ENCODE assay signal across 14 cellular contexts in the genomic region with DNA sequence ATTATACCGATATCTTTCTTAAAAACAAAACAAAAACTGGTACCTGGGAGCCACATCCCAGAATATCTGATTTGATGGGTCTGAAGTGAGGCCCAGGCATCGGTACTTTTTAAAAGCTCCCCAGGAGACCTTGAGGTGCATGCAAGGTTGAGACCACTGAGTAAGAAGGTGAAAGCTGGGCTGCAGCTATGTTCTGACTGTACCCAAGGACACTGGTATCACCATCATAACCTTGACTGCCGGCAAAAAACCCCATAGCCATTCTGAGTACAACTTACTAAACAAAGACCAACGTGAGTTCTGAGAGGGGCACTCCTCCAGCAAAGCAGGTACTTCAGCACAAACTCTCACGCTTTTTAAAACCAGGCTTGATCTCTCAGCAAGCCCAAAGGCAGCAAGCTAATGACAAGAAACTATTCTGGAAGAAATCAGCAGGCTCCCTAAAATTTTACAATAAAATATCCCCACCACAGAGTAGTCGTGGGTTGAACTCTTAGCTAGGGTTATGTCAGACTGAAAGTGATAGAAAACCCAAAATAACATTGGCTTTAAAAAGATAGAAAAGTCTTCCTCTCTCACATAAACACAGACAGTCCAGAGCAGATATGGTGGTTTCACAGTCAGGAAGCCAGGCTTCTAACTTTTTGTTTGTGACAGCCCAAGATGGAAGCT.
DNase-seq lines count a peak whose midpoint lies in the region; ATAC-seq and TF ChIP-seq lines count a peak whose summit lies in the region.
"Had no signal": no experiment of that assay in that cellular context is flagged by ENCODE, and none has a peak within 500 bp of the region (broad histone marks: within the 10 kb centered on the region; RNA-seq: fewer than 3 reads in every experiment).

No MANE protein-coding gene starts in this region.

- no peak overlapping the region for H3K27ac ChIP-seq in PC-3 (ENCODE audit: low read length)

- ATAC-seq in GM18858 (IDR thresholded peaks at IDR 0.05; ENCODE audit: unreplicated experiment) (peak; percentile 85), GM21515 (IDR thresholded peaks at IDR 0.05; ENCODE audit: unreplicated experiment) (peak; percentile 89), HG03045 (IDR thresholded peaks at IDR 0.05; ENCODE audit: unreplicated experiment) (peak; percentile 90), PC-3 (no peak)
- ATAC-seq: stimulated activated naive CD8-positive, alpha-beta T cell treated with anti-CD3 and anti-CD28 coated beads, Interleukin-15, amount 100 ng/mL, for 72 hours had no signal

- intact Hi-C loops in PC-3 (cut with micrococcal nuclease) = no loop called here

- H3K4me2 ChIP-seq in PC-3 (ENCODE audit: low read length) = no peak overlapping the region

- 0 out of 2 replicates have a peak overlapping the region, but pooled peaks have one; percentile 10 for H2AFZ ChIP-seq in PC-3 (ENCODE audit: low read length)

- no peaks in the 10 kb centered on the region for H3K27me3 ChIP-seq in PC-3 (ENCODE audit: low read length)

- H4K20me1 ChIP-seq in PC-3 (ENCODE audit: low read length) = no peaks in the 10 kb centered on the region

- no peak overlapping the region for H3K4me3 ChIP-seq in PC-3 (ENCODE audit: low read length)

- H3K36me3 ChIP-seq in PC-3 (ENCODE audit: low read depth, low read length) = no peaks in the 10 kb centered on the region

- DNase-seq in PC-3 (no peak), occipital lobe (lab: John Stamatoyannopoulos, UW) (no peak), SHP77 (lab: John Stamatoyannopoulos, UW) (no peak), NCI-H2171 (lab: John Stamatoyannopoulos, UW) (no peak)
- DNase-seq in stimulated activated CD4-positive, alpha-beta T cell treated with anti-CD3 and anti-CD28 coated beads, Interleukin-2, amount 100 ng/mL, for 24 hours = no peak
- DNase-seq: activated CD4-positive, alpha-beta T cell treated with anti-CD3 and anti-CD28 coated beads, Interleukin-2, amount 10 ng/mL, durations not matched to agents 24 days and 14 days; activated naive CD4-positive, alpha-beta T cell treated with anti-CD3 and anti-CD28 coated beads, Interleukin-2, amount 10 ng/mL, durations not matched to agents 7 days and 5 days; C1 segment of cervical spinal cord; NCI-H1092 treated with DMSO at 0.1 percent for 48 hours; NCI-H82; stimulated activated naive CD8-positive, alpha-beta T cell treated with anti-CD3 and anti-CD28 coated beads, Interleukin-15, amount 100 ng/mL, for 72 hours had no signal

- no peak for TF ChIP-seq CTCF in PC-3 (conservative IDR thresholded peaks at IDR 0.05; ENCODE audit: low read depth, low read length)

- H3K9me3 ChIP-seq in PC-3 (ENCODE audit: low read length) = no peaks in the 10 kb centered on the region

- POLR2A ChIA-PET in PC-3 (lab: Charles Lee; ENCODE audit: unreplicated experiment) = no interaction called here

- no peaks in the 10 kb centered on the region for H3K9me2 ChIP-seq in PC-3 (replicated peaks; ENCODE audit: low read length)

- no peaks in the 10 kb centered on the region for H3K79me2 ChIP-seq in PC-3 (ENCODE audit: low read length)

- no peaks in the 10 kb centered on the region for H3F3A ChIP-seq in PC-3 (ENCODE audit: low read length, unreplicated experiment)

- H3K9ac ChIP-seq in PC-3 (ENCODE audit: low read length) = no peak overlapping the region

- H3K4me1 ChIP-seq in PC-3 (ENCODE audit: insufficient read depth, low read length) = no peaks in the 10 kb centered on the region

- BruUV-seq in PC-3 (replicated peaks; lab: Mats Ljungman, UMichigan) = no TSS peak

- CTCF ChIA-PET in PC-3 (lab: Charles Lee) = interaction anchor here (0.6 kb wide), 1 partner anchor 249 kb away, joined by 4 read pairs; no protein-coding TSS in a partner anchor
